Comparison of ENCODE assay signal across 20 cellular contexts in the genomic region with DNA sequence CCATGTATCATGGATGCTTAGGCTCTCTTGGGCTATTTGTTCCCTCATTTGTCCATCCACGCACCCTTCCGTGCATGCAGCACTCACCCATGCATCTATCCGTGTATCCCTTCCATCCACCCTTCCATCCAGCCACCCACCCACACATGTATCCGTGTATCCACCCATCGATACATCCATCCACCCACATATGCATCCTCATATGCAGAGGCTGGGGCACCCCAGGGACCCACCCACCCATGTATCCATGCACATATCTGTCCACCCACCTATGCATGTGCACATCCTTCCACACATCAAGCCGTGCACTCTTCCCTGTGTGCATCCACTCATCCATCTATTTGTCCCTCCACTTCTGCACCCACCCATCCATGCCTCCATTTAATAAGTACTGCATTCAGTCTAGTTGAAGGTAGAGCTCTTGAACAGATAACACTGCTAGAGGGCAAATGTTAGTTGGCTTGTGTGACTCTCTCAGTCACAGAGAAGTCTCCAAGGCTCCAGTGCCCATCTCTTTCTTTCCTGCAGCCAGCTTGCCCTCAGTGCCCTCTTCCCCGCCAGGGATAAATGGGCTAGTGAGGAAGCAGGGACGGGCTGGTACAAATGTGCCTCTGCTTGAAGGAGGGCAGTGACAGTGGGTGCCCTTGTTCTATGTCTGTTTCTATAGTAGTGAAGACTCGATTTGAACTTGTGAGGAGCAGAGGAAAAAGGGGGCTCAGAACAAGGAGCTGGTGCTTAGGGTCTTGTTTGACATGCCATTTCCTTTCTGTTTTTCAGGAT.
DNase-seq lines count a peak whose midpoint lies in the region; ATAC-seq, FAIRE-seq and TF ChIP-seq lines count a peak whose summit lies in the region.
"Had no signal": no experiment of that assay in that cellular context is flagged by ENCODE, and none has a peak within 500 bp of the region (broad histone marks: within the 10 kb centered on the region; RNA-seq: fewer than 3 reads in every experiment).

No MANE protein-coding gene starts in this region.

- peak overlapping the region; percentile 86 for H3K4me3 Mint-ChIP-seq in activated CD8-positive, alpha-beta T cell treated with anti-CD3 and anti-CD28 coated beads for 36 hours
- H3K4me3 Mint-ChIP-seq in glutamatergic neuron (ENCODE audit: unreplicated experiment) (peak overlapping the region; percentile 31), type B pancreatic cell (peak overlapping the region; percentile 71)

- peaks cover 26% of the 10 kb centered on the region for H3K4me1 Mint-ChIP-seq in activated CD8-positive, alpha-beta T cell treated with anti-CD3 and anti-CD28 coated beads for 36 hours (ENCODE audit: low read depth)
- H3K4me1 Mint-ChIP-seq in glutamatergic neuron (ENCODE audit: low read depth, unreplicated experiment): peaks cover 5% of the 10 kb centered on the region
- peaks cover 7% of the 10 kb centered on the region for H3K4me1 Mint-ChIP-seq in type B pancreatic cell (ENCODE audit: unreplicated experiment)

- CTCF ChIA-PET in activated CD8-positive, alpha-beta T cell treated with anti-CD3 and anti-CD28 coated beads for 36 hours (lab: Charles Lee): interaction anchor here (0.9 to 1.9 kb wide), 4 partner anchors 9 to 221 kb away, joined by 3 to 5 read pairs (median 4); no protein-coding TSS in a partner anchor

- H3K4me3 ChIP-seq in right atrium auricular region: no peak overlapping the region
- H3K4me3 ChIP-seq: adrenal gland, PC-9, psoas muscle had no signal

- peak; percentile 52 for DNase-seq in right atrium auricular region (ENCODE audit: low spot score)
- DNase-seq in left ventricle myocardium superior: no peak
- no peak for DNase-seq in activated CD8-positive, alpha-beta T cell treated with anti-CD3 and anti-CD28 coated beads for 36 hours
- DNase-seq in glutamatergic neuron: no peak
- DNase-seq in type B pancreatic cell (ENCODE audit: extremely low spot score, unreplicated experiment): peak; percentile 44
- no peak for DNase-seq in RCC 7860 (ENCODE audit: low spot score)
- no peak for DNase-seq in COLO668 (lab: John Stamatoyannopoulos, UW; ENCODE audit: unreplicated experiment)
- DNase-seq in NCI-H146 (lab: John Stamatoyannopoulos, UW): no peak
- DNase-seq: activated CD4-positive, alpha-beta T cell treated with anti-CD3 and anti-CD28 coated beads for 1 hour; esophagus squamous epithelium; heart right ventricle; kidney glomerular epithelial cell; NCI-H1930; NCI-H524; PC-9; psoas muscle; stimulated activated CD4-positive, alpha-beta T cell treated with anti-CD3 and anti-CD28 coated beads, Interleukin-15, amount 100 ng/mL, for 24 hours; SW 1271 had no signal

- no peaks in the 10 kb centered on the region for H3K27me3 ChIP-seq in right atrium auricular region

- peaks cover 2% of the 10 kb centered on the region for H3K36me3 ChIP-seq in right atrium auricular region

- no peak overlapping the region for H3K27ac ChIP-seq in right atrium auricular region
- H3K27ac ChIP-seq: adrenal gland, heart right ventricle, PC-9, psoas muscle, thoracic aorta had no signal

- no peak for FAIRE-seq in RCC 7860 (lab: Jason Lieb, UNC)

- no peaks in the 10 kb centered on the region for H3K9me3 Mint-ChIP-seq in activated CD8-positive, alpha-beta T cell treated with anti-CD3 and anti-CD28 coated beads for 36 hours
- H3K9me3 Mint-ChIP-seq in glutamatergic neuron (ENCODE audit: unreplicated experiment) (peaks cover 8% of the 10 kb centered on the region), type B pancreatic cell (no peaks in the 10 kb centered on the region)

- no peak for TF ChIP-seq CTCF in right atrium auricular region (IDR thresholded peaks at IDR 0.05)
- TF ChIP-seq CTCF in activated CD8-positive, alpha-beta T cell treated with anti-CD3 and anti-CD28 coated beads for 36 hours (IDR thresholded peaks at IDR 0.05): no peak
- TF ChIP-seq CTCF in glutamatergic neuron (IDR thresholded peaks at IDR 0.05; ENCODE audit: partially characterized antibody, unreplicated experiment): no peak
- no peak for TF ChIP-seq CTCF in type B pancreatic cell (conservative IDR thresholded peaks at IDR 0.05)

- H3K9me3 ChIP-seq in right atrium auricular region: no peaks in the 10 kb centered on the region
- H3K9me3 ChIP-seq: adrenal gland, esophagus squamous epithelium, heart right ventricle, psoas muscle, thoracic aorta had no signal

- no peaks in the 10 kb centered on the region for H3K27me3 Mint-ChIP-seq in activated CD8-positive, alpha-beta T cell treated with anti-CD3 and anti-CD28 coated beads for 36 hours
- peaks cover 13% of the 10 kb centered on the region for H3K27me3 Mint-ChIP-seq in glutamatergic neuron (ENCODE audit: unreplicated experiment)
- H3K27me3 Mint-ChIP-seq in type B pancreatic cell: peaks cover 24% of the 10 kb centered on the region

- peak overlapping the region; percentile 78 for H3K27ac Mint-ChIP-seq in activated CD8-positive, alpha-beta T cell treated with anti-CD3 and anti-CD28 coated beads for 36 hours
- H3K27ac Mint-ChIP-seq in glutamatergic neuron (ENCODE audit: unreplicated experiment): no peak overlapping the region
- no peak overlapping the region for H3K27ac Mint-ChIP-seq in type B pancreatic cell

- intact Hi-C loops in left ventricle myocardium superior (cut with micrococcal nuclease): no loop called here
- intact Hi-C loops in activated CD8-positive, alpha-beta T cell treated with anti-CD3 and anti-CD28 coated beads for 36 hours (cut with micrococcal nuclease): loop anchor here (10.0 kb wide), 1 partner anchor 94 kb away; no protein-coding TSS in a partner anchor

- no peak for ATAC-seq in left ventricle myocardium superior
- ATAC-seq in activated CD8-positive, alpha-beta T cell treated with anti-CD3 and anti-CD28 coated beads for 36 hours: no peak
- ATAC-seq: heart right ventricle, psoas muscle had no signal

- POLR2A ChIA-PET in activated CD8-positive, alpha-beta T cell treated with anti-CD3 and anti-CD28 coated beads for 36 hours (lab: Charles Lee): interaction anchor here (0.7 to 3.5 kb wide), 8 partner anchors 8 to 223 kb away, joined by 3 to 13 read pairs (median 3); no protein-coding TSS in a partner anchor

- peaks cover 0 to 33% of the 10 kb centered on the region in 2 donors for H3K4me1 ChIP-seq in right atrium auricular region
- H3K4me1 ChIP-seq: psoas muscle had no signal

- peaks cover 36% of the 10 kb centered on the region for H3K36me3 Mint-ChIP-seq in activated CD8-positive, alpha-beta T cell treated with anti-CD3 and anti-CD28 coated beads for 36 hours (ENCODE audit: low read depth)
- H3K36me3 Mint-ChIP-seq in glutamatergic neuron (ENCODE audit: unreplicated experiment) (no peaks in the 10 kb centered on the region), type B pancreatic cell (peaks cover 6% of the 10 kb centered on the region)

Comparison
In these comparisons a context has a peak if more than half of its experiments do, and no peak if none do; other contexts are left out.
1. DNase-seq: peak in right atrium auricular region (single experiment) and type B pancreatic cell (single experiment); none in left ventricle myocardium superior (single experiment), activated CD8-positive, alpha-beta T cell treated with anti-CD3 and anti-CD28 coated beads for 36 hours (single experiment), glutamatergic neuron (single experiment), RCC 7860 (single experiment), COLO668 (single experiment) and NCI-H146 (single experiment).
2. H3K4me3 Mint-ChIP-seq: peak in every context shown above with its lines; median percentile 86 in activated CD8-positive, alpha-beta T cell treated with anti-CD3 and anti-CD28 coated beads for 36 hours; 71 in type B pancreatic cell; 31 in glutamatergic neuron.